21 cellular contexts compared by ENCODE assay signal in the genomic region with DNA sequence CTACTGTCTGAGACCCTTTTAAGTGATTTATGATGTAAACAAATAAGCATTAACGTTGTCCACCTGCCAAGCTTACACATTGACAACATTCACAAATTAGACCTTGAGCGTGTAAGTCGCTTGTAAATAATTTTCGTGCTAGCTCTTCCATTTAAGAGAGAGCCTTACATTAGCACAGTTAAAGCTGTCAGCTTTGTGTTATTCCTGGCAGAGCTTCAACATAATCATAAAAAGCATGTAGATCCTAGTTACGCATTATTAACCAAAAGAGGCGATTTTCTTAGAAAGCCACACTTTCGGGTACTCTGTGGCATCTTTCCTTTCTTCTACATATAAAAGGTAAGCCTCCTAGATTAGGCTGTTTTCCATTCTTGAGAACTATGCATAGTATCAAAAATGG.
"Had no signal": no experiment of that assay in that cellular context is flagged by ENCODE, and none has a peak within 500 bp of the region (broad histone marks: within the 10 kb centered on the region; RNA-seq: fewer than 3 reads in every experiment).

No MANE protein-coding gene starts in this region.

- H3K9me3 Mint-ChIP-seq: T-cell had no signal

- H3K4me1 Mint-ChIP-seq: T-cell had no signal

- ATAC-seq: HepG2, Panc1, PC-3, T-cell had no signal

- H3K9ac ChIP-seq: SK-N-SH had no signal

- H3K4me3 Mint-ChIP-seq: T-cell had no signal

- DNase-seq: IMR-90, Karpas-422, KG1, MM.1S, NCI-H1092 treated with DMSO at 0.1 percent for 48 hours, NCI-H146, NCI-H1694 treated with DMSO at 0.1 percent for 48 hours, NCI-H1930, NCI-H2171 treated with DMSO at 0.1 percent for 48 hours, NCI-H345, NCI-H446 treated with DMSO at 0.1 percent for 48 hours, NCI-H510A treated with DMSO at 0.1 percent for 48 hours, NCI-H526, NCI-H774, PC-3, SHP77, SK-N-SH, SW 1271, T-cell had no signal

- H3K36me3 Mint-ChIP-seq: T-cell had no signal

- H3K9me3 ChIP-seq: SK-N-SH had no signal

- H3K27ac Mint-ChIP-seq: T-cell had no signal
